8 cellular contexts compared by ENCODE assay signal in the genomic region with DNA sequence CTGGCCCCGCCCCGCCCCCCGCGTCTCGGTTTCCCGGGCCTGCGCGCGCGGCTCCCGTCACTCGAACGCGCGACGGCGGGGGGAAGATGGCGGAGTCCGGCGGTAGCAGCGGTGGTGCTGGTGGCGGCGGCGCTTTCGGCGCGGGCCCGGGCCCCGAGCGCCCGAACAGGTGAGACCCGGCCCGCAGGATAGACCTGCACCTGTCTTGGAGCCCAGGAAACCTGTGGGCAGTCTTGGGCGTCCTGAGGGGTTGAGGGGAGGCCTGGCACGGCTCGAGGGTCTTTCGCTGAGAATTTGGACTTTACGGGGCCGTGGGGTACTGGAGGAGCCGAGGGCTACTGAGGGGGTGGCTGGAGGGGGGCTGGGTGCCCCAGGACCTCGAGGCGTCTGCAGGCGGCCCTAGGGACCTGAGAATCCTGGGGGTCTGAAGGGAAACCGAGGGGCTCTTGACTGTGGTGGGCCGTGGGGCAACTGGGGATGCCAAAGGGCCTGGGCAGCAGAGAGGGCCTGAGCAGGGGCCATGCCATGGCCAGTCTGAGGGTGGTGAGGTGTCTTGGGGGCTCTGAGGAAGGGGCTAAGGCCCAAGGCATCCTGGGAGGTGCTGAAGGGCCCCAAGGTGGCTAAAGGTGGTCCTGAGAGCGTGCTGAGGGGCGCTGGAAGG. TPM values are rescaled to one million over a fixed set of nuclear protein-coding genes. Genes with fewer than 3 reads are reported as not detected.
A peak's percentile ranks its signal among the peaks of the same experiment; 100 is the strongest.
DNase-seq lines count a peak whose midpoint lies in the region; ATAC-seq and TF ChIP-seq lines count a peak whose summit lies in the region.

Gene KLHL26, plus strand, starts transcription at position 60 of the 661 bp plus-strand sequence. Its CDS starts 27 bp downstream, at position 87.

- H3K27me3 ChIP-seq in gastrocnemius medialis: no peaks in the 10 kb centered on the region

- ATAC-seq in GM18858 (IDR thresholded peaks at IDR 0.05; ENCODE audit: unreplicated experiment) (peak; percentile 7), T-cell (replicated peaks in 1 of 4) (no peak), gastrocnemius medialis (peak in 1 of 2 donors; percentile 0), HG03045 (IDR thresholded peaks at IDR 0.05; ENCODE audit: unreplicated experiment) (no peak), GM19328 (IDR thresholded peaks at IDR 0.05; ENCODE audit: unreplicated experiment) (no peak)

- TF ChIP-seq CTCF in fibroblast of villous mesenchyme (IDR thresholded peaks at IDR 0.05; ENCODE audit: insufficient read depth, low read depth, low read length) (no peak), gastrocnemius medialis (IDR thresholded peaks at IDR 0.05 in 4 of 5, conservative IDR thresholded peaks at IDR 0.05 in 1 of 5) (no peak)

- in situ Hi-C loops in gastrocnemius medialis (cut with MboI; ENCODE audit: low sequenced_read_pairs in 4 of 4): no loop called here

- CTCF ChIA-PET in T-cell (lab: Charles Lee): no interaction called here

- DNase-seq in T-cell (peak in 1 of 34 experiments; percentile 16), fibroblast of villous mesenchyme (ENCODE audit: low read depth) (no peak), gastrocnemius medialis (no peak), Ammon's horn (ENCODE audit: low spot score) (no peak), T1000 (lab: John Stamatoyannopoulos, UW) (no peak)

- no peaks in the 10 kb centered on the region for H3K36me3 Mint-ChIP-seq in T-cell

- H3K27ac ChIP-seq in gastrocnemius medialis: peak within 1 kb of the TSS; percentile 85 to 98 (median 92)

- peak; percentile 83 to 90 for TF ChIP-seq POLR2A in gastrocnemius medialis (IDR thresholded peaks at IDR 0.05)

- H3K9me3 ChIP-seq in gastrocnemius medialis: no peaks in the 10 kb centered on the region

- H3K9me3 Mint-ChIP-seq in T-cell: no peaks in the 10 kb centered on the region

- peak within 1 kb of the TSS; percentile 75 to 91 for H3K27ac Mint-ChIP-seq in T-cell

- no peaks in the 10 kb centered on the region for H3K36me3 ChIP-seq in gastrocnemius medialis

- H3K4me3 ChIP-seq in fibroblast of villous mesenchyme (ENCODE audit: low read depth, low read length) (peak within 1 kb of the TSS; percentile 85), gastrocnemius medialis (peak within 1 kb of the TSS; percentile 78 to 99 (median 86))

- H3K4me3 Mint-ChIP-seq in T-cell: peak within 1 kb of the TSS; percentile 82 to 84 (median 84)

- intact Hi-C loops in gastrocnemius medialis (cut with DNase I; ENCODE audit: low total_unique reads): loop anchor here (1.0 to 10.0 kb wide), 2 partner anchors 46 to 678 kb away; partner anchors contain the start of gene CRTC1

- POLR2A ChIA-PET in T-cell (lab: Charles Lee): no interaction called here

- no peaks in the 10 kb centered on the region for H3K27me3 Mint-ChIP-seq in T-cell

- H3K4me1 ChIP-seq in gastrocnemius medialis: peaks cover 12 to 17% of the 10 kb centered on the region in 2 donors

- peaks cover 32 to 39% (median 33%) of the 10 kb centered on the region in 3 donors for H3K4me1 Mint-ChIP-seq in T-cell

RNA-seq across cellular contexts. Expression of gene KLHL26, which starts in this region (rescaled TPM):
- total RNA-seq in T-cell: 10 to 100 TPM in 4 of 5 donors, 1 to 10 TPM in 1; 8.8 to 16.4 (median 14.1) TPM
- total RNA-seq in fibroblast of villous mesenchyme: 2.6 and 3.5 TPM in 2 replicates
- total RNA-seq in gastrocnemius medialis: 10 to 100 TPM in 1 of 4 donors, 1 to 10 TPM in 3; 5.2 to 12.0 (median 7.3) TPM
